In the genomic region with DNA sequence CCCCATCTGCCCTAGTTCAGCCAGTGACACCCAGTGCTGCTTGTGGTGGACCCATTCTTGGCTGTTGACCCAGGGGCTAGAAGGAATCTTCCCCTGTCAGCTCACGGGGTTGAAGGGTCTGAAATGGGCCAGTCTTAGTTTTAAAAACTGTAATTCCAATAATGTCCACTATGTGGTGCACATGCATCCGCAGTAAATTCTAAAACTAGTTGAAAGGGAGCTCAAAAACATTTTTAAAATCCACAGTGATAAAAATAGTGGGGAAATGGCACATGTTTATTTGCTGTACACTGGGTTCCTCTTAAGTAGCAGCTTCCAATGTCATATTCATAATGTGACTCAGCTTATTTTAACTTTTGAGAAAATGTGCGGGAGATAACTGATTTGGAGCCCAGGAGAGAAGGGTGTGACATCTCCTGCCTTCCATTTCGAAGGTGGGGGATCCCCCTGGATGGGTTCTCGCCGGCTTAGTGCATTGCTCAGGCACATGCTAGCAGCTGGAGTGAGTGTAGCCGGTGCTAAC, we compare ENCODE assay signal across 1 cellular context.
TF ChIP-seq lines count a peak whose summit lies in the region.

No MANE protein-coding gene starts in this region.

TF ChIP-seq in GM23338, 12 proteins besides CTCF, POLR2A, EP300 and RAD21 (continued from another document):
- TF ChIP-seq, protein P1, sequence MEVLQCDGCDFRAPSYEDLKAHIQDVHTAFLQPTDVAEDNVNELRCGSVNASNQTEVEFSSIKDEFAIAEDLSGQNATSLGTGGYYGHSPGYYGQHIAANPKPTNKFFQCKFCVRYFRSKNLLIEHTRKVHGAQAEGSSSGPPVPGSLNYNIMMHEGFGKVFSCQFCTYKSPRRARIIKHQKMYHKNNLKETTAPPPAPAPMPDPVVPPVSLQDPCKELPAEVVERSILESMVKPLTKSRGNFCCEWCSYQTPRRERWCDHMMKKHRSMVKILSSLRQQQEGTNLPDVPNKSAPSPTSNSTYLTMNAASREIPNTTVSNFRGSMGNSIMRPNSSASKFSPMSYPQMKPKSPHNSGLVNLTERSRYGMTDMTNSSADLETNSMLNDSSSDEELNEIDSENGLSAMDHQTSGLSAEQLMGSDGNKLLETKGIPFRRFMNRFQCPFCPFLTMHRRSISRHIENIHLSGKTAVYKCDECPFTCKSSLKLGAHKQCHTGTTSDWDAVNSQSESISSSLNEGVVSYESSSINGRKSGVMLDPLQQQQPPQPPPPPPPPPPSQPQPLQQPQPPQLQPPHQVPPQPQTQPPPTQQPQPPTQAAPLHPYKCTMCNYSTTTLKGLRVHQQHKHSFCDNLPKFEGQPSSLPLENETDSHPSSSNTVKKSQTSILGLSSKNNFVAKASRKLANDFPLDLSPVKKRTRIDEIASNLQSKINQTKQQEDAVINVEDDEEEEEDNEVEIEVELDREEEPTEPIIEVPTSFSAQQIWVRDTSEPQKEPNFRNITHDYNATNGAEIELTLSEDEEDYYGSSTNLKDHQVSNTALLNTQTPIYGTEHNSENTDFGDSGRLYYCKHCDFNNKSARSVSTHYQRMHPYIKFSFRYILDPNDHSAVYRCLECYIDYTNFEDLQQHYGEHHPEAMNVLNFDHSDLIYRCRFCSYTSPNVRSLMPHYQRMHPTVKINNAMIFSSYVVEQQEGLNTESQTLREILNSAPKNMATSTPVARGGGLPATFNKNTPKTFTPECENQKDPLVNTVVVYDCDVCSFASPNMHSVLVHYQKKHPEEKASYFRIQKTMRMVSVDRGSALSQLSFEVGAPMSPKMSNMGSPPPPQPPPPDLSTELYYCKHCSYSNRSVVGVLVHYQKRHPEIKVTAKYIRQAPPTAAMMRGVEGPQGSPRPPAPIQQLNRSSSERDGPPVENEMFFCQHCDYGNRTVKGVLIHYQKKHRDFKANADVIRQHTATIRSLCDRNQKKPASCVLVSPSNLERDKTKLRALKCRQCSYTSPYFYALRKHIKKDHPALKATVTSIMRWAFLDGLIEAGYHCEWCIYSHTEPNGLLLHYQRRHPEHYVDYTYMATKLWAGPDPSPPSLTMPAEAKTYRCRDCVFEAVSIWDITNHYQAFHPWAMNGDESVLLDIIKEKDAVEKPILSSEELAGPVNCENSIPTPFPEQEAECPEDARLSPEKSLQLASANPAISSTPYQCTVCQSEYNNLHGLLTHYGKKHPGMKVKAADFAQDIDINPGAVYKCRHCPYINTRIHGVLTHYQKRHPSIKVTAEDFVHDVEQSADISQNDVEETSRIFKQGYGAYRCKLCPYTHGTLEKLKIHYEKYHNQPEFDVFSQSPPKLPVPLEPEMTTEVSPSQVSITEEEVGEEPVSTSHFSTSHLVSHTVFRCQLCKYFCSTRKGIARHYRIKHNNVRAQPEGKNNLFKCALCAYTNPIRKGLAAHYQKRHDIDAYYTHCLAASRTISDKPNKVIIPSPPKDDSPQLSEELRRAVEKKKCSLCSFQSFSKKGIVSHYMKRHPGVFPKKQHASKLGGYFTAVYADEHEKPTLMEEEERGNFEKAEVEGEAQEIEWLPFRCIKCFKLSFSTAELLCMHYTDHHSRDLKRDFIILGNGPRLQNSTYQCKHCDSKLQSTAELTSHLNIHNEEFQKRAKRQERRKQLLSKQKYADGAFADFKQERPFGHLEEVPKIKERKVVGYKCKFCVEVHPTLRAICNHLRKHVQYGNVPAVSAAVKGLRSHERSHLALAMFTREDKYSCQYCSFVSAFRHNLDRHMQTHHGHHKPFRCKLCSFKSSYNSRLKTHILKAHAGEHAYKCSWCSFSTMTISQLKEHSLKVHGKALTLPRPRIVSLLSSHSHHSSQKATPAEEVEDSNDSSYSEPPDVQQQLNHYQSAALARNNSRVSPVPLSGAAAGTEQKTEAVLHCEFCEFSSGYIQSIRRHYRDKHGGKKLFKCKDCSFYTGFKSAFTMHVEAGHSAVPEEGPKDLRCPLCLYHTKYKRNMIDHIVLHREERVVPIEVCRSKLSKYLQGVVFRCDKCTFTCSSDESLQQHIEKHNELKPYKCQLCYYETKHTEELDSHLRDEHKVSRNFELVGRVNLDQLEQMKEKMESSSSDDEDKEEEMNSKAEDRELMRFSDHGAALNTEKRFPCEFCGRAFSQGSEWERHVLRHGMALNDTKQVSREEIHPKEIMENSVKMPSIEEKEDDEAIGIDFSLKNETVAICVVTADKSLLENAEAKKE (CRISPR knock-in tag; IDR thresholded peaks at IDR 0.05) = no peak
- TF ChIP-seq, protein P2, sequence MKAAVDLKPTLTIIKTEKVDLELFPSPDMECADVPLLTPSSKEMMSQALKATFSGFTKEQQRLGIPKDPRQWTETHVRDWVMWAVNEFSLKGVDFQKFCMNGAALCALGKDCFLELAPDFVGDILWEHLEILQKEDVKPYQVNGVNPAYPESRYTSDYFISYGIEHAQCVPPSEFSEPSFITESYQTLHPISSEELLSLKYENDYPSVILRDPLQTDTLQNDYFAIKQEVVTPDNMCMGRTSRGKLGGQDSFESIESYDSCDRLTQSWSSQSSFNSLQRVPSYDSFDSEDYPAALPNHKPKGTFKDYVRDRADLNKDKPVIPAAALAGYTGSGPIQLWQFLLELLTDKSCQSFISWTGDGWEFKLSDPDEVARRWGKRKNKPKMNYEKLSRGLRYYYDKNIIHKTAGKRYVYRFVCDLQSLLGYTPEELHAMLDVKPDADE (IDR thresholded peaks at IDR 0.05) = no peak
- TF ChIP-seq POLR2AphosphoS5 (IDR thresholded peaks at IDR 0.05; ENCODE audit: low read depth) (no peak), ZNF331 (CRISPR knock-in tag; IDR thresholded peaks at IDR 0.05; ENCODE audit: low read depth) (no peak), EZH2phosphoT487 (IDR thresholded peaks at IDR 0.05; ENCODE audit: unreplicated experiment) (no peak), ZNF114 (CRISPR knock-in tag; IDR thresholded peaks at IDR 0.05) (no peak), EZH2 (IDR thresholded peaks at IDR 0.05; ENCODE audit: low read depth, unreplicated experiment) (no peak), CREB1 (CRISPR knock-in tag; IDR thresholded peaks at IDR 0.05; ENCODE audit: low read depth) (no peak), STAT1 (IDR thresholded peaks at IDR 0.05; ENCODE audit: unreplicated experiment) (no peak)
- TF ChIP-seq, protein P3, sequence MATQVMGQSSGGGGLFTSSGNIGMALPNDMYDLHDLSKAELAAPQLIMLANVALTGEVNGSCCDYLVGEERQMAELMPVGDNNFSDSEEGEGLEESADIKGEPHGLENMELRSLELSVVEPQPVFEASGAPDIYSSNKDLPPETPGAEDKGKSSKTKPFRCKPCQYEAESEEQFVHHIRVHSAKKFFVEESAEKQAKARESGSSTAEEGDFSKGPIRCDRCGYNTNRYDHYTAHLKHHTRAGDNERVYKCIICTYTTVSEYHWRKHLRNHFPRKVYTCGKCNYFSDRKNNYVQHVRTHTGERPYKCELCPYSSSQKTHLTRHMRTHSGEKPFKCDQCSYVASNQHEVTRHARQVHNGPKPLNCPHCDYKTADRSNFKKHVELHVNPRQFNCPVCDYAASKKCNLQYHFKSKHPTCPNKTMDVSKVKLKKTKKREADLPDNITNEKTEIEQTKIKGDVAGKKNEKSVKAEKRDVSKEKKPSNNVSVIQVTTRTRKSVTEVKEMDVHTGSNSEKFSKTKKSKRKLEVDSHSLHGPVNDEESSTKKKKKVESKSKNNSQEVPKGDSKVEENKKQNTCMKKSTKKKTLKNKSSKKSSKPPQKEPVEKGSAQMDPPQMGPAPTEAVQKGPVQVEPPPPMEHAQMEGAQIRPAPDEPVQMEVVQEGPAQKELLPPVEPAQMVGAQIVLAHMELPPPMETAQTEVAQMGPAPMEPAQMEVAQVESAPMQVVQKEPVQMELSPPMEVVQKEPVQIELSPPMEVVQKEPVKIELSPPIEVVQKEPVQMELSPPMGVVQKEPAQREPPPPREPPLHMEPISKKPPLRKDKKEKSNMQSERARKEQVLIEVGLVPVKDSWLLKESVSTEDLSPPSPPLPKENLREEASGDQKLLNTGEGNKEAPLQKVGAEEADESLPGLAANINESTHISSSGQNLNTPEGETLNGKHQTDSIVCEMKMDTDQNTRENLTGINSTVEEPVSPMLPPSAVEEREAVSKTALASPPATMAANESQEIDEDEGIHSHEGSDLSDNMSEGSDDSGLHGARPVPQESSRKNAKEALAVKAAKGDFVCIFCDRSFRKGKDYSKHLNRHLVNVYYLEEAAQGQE (IDR thresholded peaks at IDR 0.05; ENCODE audit: unreplicated experiment) = no peak
